In genomic region chr15:91529534-91529933, GRCh38 we compare ENCODE assay signal across 16 cellular contexts.
"Had no signal": no experiment of that assay in that cellular context is flagged by ENCODE, and none has a peak within 500 bp of the region (broad histone marks: within the 10 kb centered on the region; RNA-seq: fewer than 3 reads in every experiment).

No MANE protein-coding gene starts in this region.

- ATAC-seq: effector memory CD8-positive, alpha-beta T cell; right cardiac atrium had no signal

- H3K4me3 ChIP-seq: skin epidermis, tibial artery had no signal

- FAIRE-seq: urothelium cell line had no signal

- H3K4me3 Mint-ChIP-seq: activated B cell treated with CpG ODN at 0.5 μM for 24 hours; activated T-cell treated with anti-CD3 and anti-CD28 coated beads, Interleukin-2, amount 50 U/mL, for 72 hours; effector memory CD8-positive, alpha-beta T cell; nephron progenitor cell had no signal

- H3K27ac ChIP-seq: skin epidermis, tibial artery had no signal

- H3K27ac Mint-ChIP-seq: activated B cell treated with CpG ODN at 0.5 μM for 24 hours; activated T-cell treated with anti-CD3 and anti-CD28 coated beads, Interleukin-2, amount 50 U/mL, for 72 hours; effector memory CD8-positive, alpha-beta T cell had no signal

- H3K4me1 Mint-ChIP-seq: activated B cell treated with CpG ODN at 0.5 μM for 24 hours had no signal

- H3K4me1 ChIP-seq: tibial artery had no signal

- DNase-seq: activated B cell treated with CpG ODN at 0.5 μM for 24 hours; activated CD4-positive, alpha-beta T cell treated with anti-CD3 and anti-CD28 coated beads for 48 hours; activated CD8-positive, alpha-beta memory T cell treated with anti-CD3 and anti-CD28 coated beads, Interleukin-2, amount 50 U/mL, for 48 hours; activated gamma-delta T cell treated with Interleukin-2 at 50 U/mL for 16 hours; activated T-cell treated with anti-CD3 and anti-CD28 coated beads, Interleukin-2, amount 50 U/mL, for 72 hours; dermis blood vessel endothelial cell; effector memory CD8-positive, alpha-beta T cell; foreskin melanocyte; mesendoderm; nephron progenitor cell; occipital lobe; right cardiac atrium; stimulated activated CD4-positive, alpha-beta T cell treated with anti-CD3 and anti-CD28 coated beads, Interleukin-4, amount 100 ng/mL, for 24 hours; tibial artery had no signal

- H3K9me3 Mint-ChIP-seq: activated B cell treated with CpG ODN at 0.5 μM for 24 hours; activated T-cell treated with anti-CD3 and anti-CD28 coated beads, Interleukin-2, amount 50 U/mL, for 72 hours; effector memory CD8-positive, alpha-beta T cell had no signal

- H3K36me3 ChIP-seq: tibial artery had no signal

- H3K9me3 ChIP-seq: tibial artery had no signal
